Comparison of ENCODE assay signal across 9 cellular contexts in genomic region chr10:45374451-45375052, GRCh38. TPM values are rescaled to one million over a fixed set of nuclear protein-coding genes. Genes with fewer than 3 reads are reported as not detected.
DNase-seq lines count a peak whose midpoint lies in the region; TF ChIP-seq lines count a peak whose summit lies in the region.
"Had no signal": no experiment of that assay in that cellular context is flagged by ENCODE, and none has a peak within 500 bp of the region (broad histone marks: within the 10 kb centered on the region; RNA-seq: fewer than 3 reads in every experiment).

No MANE protein-coding gene starts in this region.

- TF ChIP-seq CTCF in nephron (IDR thresholded peaks at IDR 0.05; ENCODE audit: unreplicated experiment in 3 of 3) (no peak), brain microvascular endothelial cell (IDR thresholded peaks at IDR 0.05; ENCODE audit: low read depth, low read length, missing control alignments) (no peak)

- DNase-seq in activated CD4-positive, alpha-beta T cell treated with anti-CD3 and anti-CD28 coated beads, Interleukin-2, amount 10 ng/mL, durations not matched to agents 24 days and 14 days, result peak; percentile 61
- no peak for DNase-seq in activated CD4-positive, alpha-beta T cell treated with anti-CD3 and anti-CD28 coated beads, Interleukin-2, amount 50 U/mL, for 1 hour
- no peak for DNase-seq in 8988T
- no peak for DNase-seq in mucosa of gallbladder (ENCODE audit: low spot score)
- no peak for DNase-seq in brain microvascular endothelial cell
- DNase-seq: DND-41 had no signal

- no peak overlapping the region for H3K27ac Mint-ChIP-seq in activated CD4-positive, alpha-beta T cell treated with anti-CD3 and anti-CD28 coated beads, Interleukin-2, amount 10 ng/mL, durations not matched to agents 24 days and 14 days
- no peak overlapping the region for H3K27ac Mint-ChIP-seq in nephron

- WGBS in ectodermal cell, 2 experiments, result 23 to 24% methylated on average over 38 of the region's 38 CpGs

- H3K9ac ChIP-seq in HUES48 (ENCODE audit: low read depth, low read length), result no peak overlapping the region

- H3K4me3 ChIP-seq in HUES48 (ENCODE audit: low read depth, low read length) (peak overlapping the region; percentile 68), ectodermal cell (ENCODE audit: insufficient read depth, low read depth, low read length) (peak overlapping the region; percentile 30), brain microvascular endothelial cell (ENCODE audit: low read depth, low read length) (no peak overlapping the region)

- in situ Hi-C loops in brain microvascular endothelial cell (cut with HindIII; ENCODE audit: low pct_ligation_motif_present, low sequenced_read_pairs), result no loop called here

- no peaks in the 10 kb centered on the region for H3K9me3 Mint-ChIP-seq in activated CD4-positive, alpha-beta T cell treated with anti-CD3 and anti-CD28 coated beads, Interleukin-2, amount 10 ng/mL, durations not matched to agents 24 days and 14 days
- H3K9me3 Mint-ChIP-seq in nephron, result no peaks in the 10 kb centered on the region

- H3K27me3 Mint-ChIP-seq in activated CD4-positive, alpha-beta T cell treated with anti-CD3 and anti-CD28 coated beads, Interleukin-2, amount 10 ng/mL, durations not matched to agents 24 days and 14 days, result peaks cover 58% of the 10 kb centered on the region
- H3K27me3 Mint-ChIP-seq in nephron (ENCODE audit: low read depth), result peaks cover 88% of the 10 kb centered on the region

- peaks cover 28% of the 10 kb centered on the region for H3K4me1 Mint-ChIP-seq in activated CD4-positive, alpha-beta T cell treated with anti-CD3 and anti-CD28 coated beads, Interleukin-2, amount 10 ng/mL, durations not matched to agents 24 days and 14 days
- H3K4me1 Mint-ChIP-seq in nephron, result peaks cover 7% of the 10 kb centered on the region

- intact Hi-C loops in activated CD4-positive, alpha-beta T cell treated with anti-CD3 and anti-CD28 coated beads, Interleukin-2, amount 10 ng/mL, durations not matched to agents 24 days and 14 days (cut with micrococcal nuclease), result loop anchor here (5.0 kb wide), 2 partner anchors 43 to 122 kb away; no protein-coding TSS in a partner anchor

- H3K4me3 Mint-ChIP-seq in activated CD4-positive, alpha-beta T cell treated with anti-CD3 and anti-CD28 coated beads, Interleukin-2, amount 10 ng/mL, durations not matched to agents 24 days and 14 days, result peak overlapping the region; percentile 93
- peak overlapping the region in 2 of 3 experiments; percentile 31 to 40 for H3K4me3 Mint-ChIP-seq in nephron

- H3K27me3 ChIP-seq in HUES48 (ENCODE audit: control insufficient read depth, insufficient read depth, low read length), result peaks cover 61% of the 10 kb centered on the region
- peaks cover 75% of the 10 kb centered on the region for H3K27me3 ChIP-seq in ectodermal cell (ENCODE audit: control insufficient read depth, insufficient read depth, low read length, poor library complexity, severe bottlenecking)
- peaks cover 42% of the 10 kb centered on the region for H3K27me3 ChIP-seq in brain microvascular endothelial cell (replicated peaks)

- H3K27ac ChIP-seq in HUES48 (ENCODE audit: low read depth, low read length), result no peak overlapping the region
- H3K27ac ChIP-seq in ectodermal cell (ENCODE audit: insufficient read depth, low read depth, low read length, poor library complexity, severe bottlenecking), result no peak overlapping the region
- H3K27ac ChIP-seq in brain microvascular endothelial cell, result no peak overlapping the region

- H3K4me1 ChIP-seq in HUES48 (ENCODE audit: control insufficient read depth, insufficient read depth, low read length) (peaks cover 7% of the 10 kb centered on the region; the same call in 1 of the 2 replicates), ectodermal cell (ENCODE audit: control insufficient read depth, insufficient read depth, low read length) (peaks cover 2% of the 10 kb centered on the region)

- H3K36me3 ChIP-seq in HUES48 (ENCODE audit: control insufficient read depth, insufficient read depth, low read length) (no peaks in the 10 kb centered on the region), ectodermal cell (ENCODE audit: control insufficient read depth, insufficient read depth, low read length) (no peaks in the 10 kb centered on the region), brain microvascular endothelial cell (replicated peaks) (no peaks in the 10 kb centered on the region)

- H3K36me3 Mint-ChIP-seq in activated CD4-positive, alpha-beta T cell treated with anti-CD3 and anti-CD28 coated beads, Interleukin-2, amount 10 ng/mL, durations not matched to agents 24 days and 14 days (ENCODE audit: low read depth), result no peaks in the 10 kb centered on the region
- H3K36me3 Mint-ChIP-seq in nephron (ENCODE audit: low read depth), result no peaks in the 10 kb centered on the region

- H3K9me3 ChIP-seq in HUES48 (ENCODE audit: control insufficient read depth, insufficient read depth, low read length) (no peaks in the 10 kb centered on the region), ectodermal cell (ENCODE audit: control insufficient read depth, low read length) (no peaks in the 10 kb centered on the region)

RNA-seq across cellular contexts. Expression of gene ALOX5, which starts 0.5 kb away (rescaled TPM):
- 1.0 and 2.4 TPM in 2 replicates for total RNA-seq in activated CD4-positive, alpha-beta T cell treated with anti-CD3 and anti-CD28 coated beads, Interleukin-2, amount 10 ng/mL, durations not matched to agents 24 days and 14 days
- 1.4 TPM for polyA plus RNA-seq in ectodermal cell (2013, experiment 1 of 4)
- polyA plus RNA-seq in ectodermal cell (2013, experiment 2 of 4), result 2.2 TPM
- polyA plus RNA-seq in ectodermal cell (2013, experiment 3 of 4), result 0.91 TPM
- 1.9 TPM for polyA plus RNA-seq in ectodermal cell (2013, experiment 4 of 4)
- 25.8 TPM for total RNA-seq in mucosa of gallbladder

RNA-seq across cellular contexts. Expression of gene OR13A1, which starts 59.1 kb away (rescaled TPM):
- total RNA-seq in activated CD4-positive, alpha-beta T cell treated with anti-CD3 and anti-CD28 coated beads, Interleukin-2, amount 10 ng/mL, durations not matched to agents 24 days and 14 days, result not detected in 2 replicates
- polyA plus RNA-seq in ectodermal cell (2013, experiment 1 of 4), result 0.91 TPM
- polyA plus RNA-seq in ectodermal cell (2013, experiment 2 of 4), result 0.53 TPM
- 0.59 TPM for polyA plus RNA-seq in ectodermal cell (2013, experiment 3 of 4)
- 0.73 TPM for polyA plus RNA-seq in ectodermal cell (2013, experiment 4 of 4)
- total RNA-seq in mucosa of gallbladder, result not detected
